28 cellular contexts compared by ENCODE assay signal in the genomic region with DNA sequence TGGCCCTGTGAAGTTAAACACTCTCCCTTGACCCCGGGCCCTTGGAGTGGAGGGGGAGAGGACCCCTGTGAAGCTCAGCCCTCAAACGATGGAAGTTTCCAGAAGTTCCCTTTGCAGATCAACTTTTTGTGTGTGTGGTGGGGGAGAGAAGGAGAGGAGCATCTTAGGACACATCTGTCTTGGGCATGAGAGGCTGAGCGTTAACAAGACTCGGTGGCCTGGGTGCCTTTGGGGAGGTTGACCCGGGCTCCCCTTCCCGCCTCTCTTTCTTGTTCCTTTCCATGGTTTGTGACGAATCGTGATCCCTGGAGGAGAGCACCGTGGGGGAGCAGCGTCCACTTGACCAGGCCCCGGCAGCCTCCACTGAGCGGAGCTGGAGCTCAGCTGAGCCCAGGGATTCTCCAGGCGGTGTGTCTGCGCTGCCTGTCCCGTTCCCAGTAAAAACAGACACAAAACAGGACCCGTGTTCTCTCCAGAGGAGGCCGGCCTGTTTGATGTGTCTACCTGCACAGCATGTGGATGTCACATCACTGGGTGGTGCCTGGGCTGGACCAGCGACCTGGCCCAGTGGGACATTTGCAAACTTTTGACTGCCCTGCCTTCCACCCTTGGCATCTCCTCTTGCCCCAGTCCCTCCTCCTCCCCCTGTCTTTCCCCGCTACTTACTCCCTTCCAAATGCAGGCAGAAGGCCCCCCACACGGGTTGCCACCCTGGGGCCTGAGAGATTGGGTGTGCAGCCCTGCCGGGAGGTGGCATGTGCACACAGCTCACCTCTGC. TPM values are rescaled to one million over a fixed set of nuclear protein-coding genes. Genes with fewer than 3 reads are reported as not detected.
"Had no signal": no experiment of that assay in that cellular context is flagged by ENCODE, and none has a peak within 500 bp of the region (broad histone marks: within the 10 kb centered on the region; RNA-seq: fewer than 3 reads in every experiment).

No MANE protein-coding gene starts in this region.

- H3K36me3 Mint-ChIP-seq: activated naive CD8-positive, alpha-beta T cell treated with anti-CD3 and anti-CD28 coated beads, Interleukin-2, amount 10 ng/mL, durations not matched to agents 7 days and 5 days; natural killer cell; neural progenitor cell; stimulated activated effector memory CD8-positive, alpha-beta T cell treated with anti-CD3 and anti-CD28 coated beads, Interleukin-12 subunit alpha, Interleukin-12 subunit beta, amount 100 ng/mL, for 72 hours; T-cell had no signal

- H3K9ac ChIP-seq: neural progenitor cell had no signal

- DNase-seq: activated CD4-positive, alpha-beta T cell treated with anti-CD3 and anti-CD28 coated beads for 4 hours; activated CD4-positive, alpha-beta T cell treated with anti-CD3 and anti-CD28 coated beads, Interleukin-2, amount 50 U/mL, for 4 hours; activated CD4-positive, CD25-positive, alpha-beta regulatory T cell; activated CD8-positive, alpha-beta memory T cell treated with anti-CD3 and anti-CD28 coated beads for 24 hours; activated effector memory CD4-positive, alpha-beta T cell treated with Interleukin-2 at 50 U/mL for 16 hours; activated naive CD4-positive, alpha-beta T cell treated with anti-CD3 and anti-CD28 coated beads, Interleukin-2, amount 10 ng/mL, durations not matched to agents 7 days and 5 days; activated naive CD8-positive, alpha-beta T cell treated with anti-CD3 and anti-CD28 coated beads, Interleukin-2, amount 10 ng/mL, durations not matched to agents 7 days and 5 days; brain microvascular endothelial cell; foreskin keratinocyte; hypothalamus; kidney glomerular epithelial cell; mesendoderm; natural killer cell; stimulated activated CD4-positive, alpha-beta T cell treated with anti-CD3 and anti-CD28 coated beads, Interleukin-4, amount 100 ng/mL, for 24 hours; stomach; T-cell; tibial artery had no signal

- H3K9me3 Mint-ChIP-seq: activated naive CD8-positive, alpha-beta T cell treated with anti-CD3 and anti-CD28 coated beads, Interleukin-2, amount 10 ng/mL, durations not matched to agents 7 days and 5 days; natural killer cell; stimulated activated effector memory CD8-positive, alpha-beta T cell treated with anti-CD3 and anti-CD28 coated beads, Interleukin-12 subunit alpha, Interleukin-12 subunit beta, amount 100 ng/mL, for 72 hours; T-cell had no signal

- H3K27ac Mint-ChIP-seq: activated naive CD4-positive, alpha-beta T cell treated with anti-CD3 and anti-CD28 coated beads, Interleukin-2, amount 10 ng/mL, durations not matched to agents 7 days and 5 days; activated naive CD8-positive, alpha-beta T cell treated with anti-CD3 and anti-CD28 coated beads, Interleukin-2, amount 10 ng/mL, durations not matched to agents 7 days and 5 days; natural killer cell; neural progenitor cell; stimulated activated effector memory CD8-positive, alpha-beta T cell treated with anti-CD3 and anti-CD28 coated beads, Interleukin-12 subunit alpha, Interleukin-12 subunit beta, amount 100 ng/mL, for 72 hours; T-cell had no signal

- ATAC-seq: heart left ventricle; left lobe of liver; natural killer cell; sciatic nerve; stimulated activated effector memory CD8-positive, alpha-beta T cell treated with anti-CD3 and anti-CD28 coated beads, Interleukin-12 subunit alpha, Interleukin-12 subunit beta, amount 100 ng/mL, for 72 hours; T-cell had no signal

- H3K9me3 ChIP-seq: stomach, tibial artery had no signal

- H3K36me3 ChIP-seq: brain microvascular endothelial cell, esophagus muscularis mucosa, heart left ventricle, neural progenitor cell, stomach, tibial artery had no signal

- H3K4me2 ChIP-seq: neural progenitor cell had no signal

- H3K4me3 Mint-ChIP-seq: activated naive CD4-positive, alpha-beta T cell treated with anti-CD3 and anti-CD28 coated beads, Interleukin-2, amount 10 ng/mL, durations not matched to agents 7 days and 5 days; activated naive CD8-positive, alpha-beta T cell treated with anti-CD3 and anti-CD28 coated beads, Interleukin-2, amount 10 ng/mL, durations not matched to agents 7 days and 5 days; natural killer cell; neural progenitor cell; stimulated activated effector memory CD8-positive, alpha-beta T cell treated with anti-CD3 and anti-CD28 coated beads, Interleukin-12 subunit alpha, Interleukin-12 subunit beta, amount 100 ng/mL, for 72 hours; T-cell had no signal

- H2AFZ ChIP-seq: neural progenitor cell had no signal

- H3K4me3 ChIP-seq: esophagus muscularis mucosa, heart left ventricle, lung, neural progenitor cell, skin epidermis, tibial artery had no signal

- H3K27ac ChIP-seq: brain microvascular endothelial cell, esophagus muscularis mucosa, foreskin keratinocyte, heart left ventricle, neural progenitor cell, skin epidermis, stomach, tibial artery had no signal

- H3K4me1 ChIP-seq: foreskin keratinocyte had no signal

RNA-seq across cellular contexts. Expression of gene SHH, which starts 1.7 kb away (rescaled TPM):
- total RNA-seq: activated naive CD8-positive, alpha-beta T cell treated with anti-CD3 and anti-CD28 coated beads, Interleukin-2, amount 10 ng/mL, durations not matched to agents 7 days and 5 days; cardiac septum; esophagus muscularis mucosa; heart left ventricle; natural killer cell; omental fat pad; posterior vena cava had no signal
- polyA plus RNA-seq: heart left ventricle had no signal
